Comparison of ENCODE assay signal across 1 cellular context in the genomic region with DNA sequence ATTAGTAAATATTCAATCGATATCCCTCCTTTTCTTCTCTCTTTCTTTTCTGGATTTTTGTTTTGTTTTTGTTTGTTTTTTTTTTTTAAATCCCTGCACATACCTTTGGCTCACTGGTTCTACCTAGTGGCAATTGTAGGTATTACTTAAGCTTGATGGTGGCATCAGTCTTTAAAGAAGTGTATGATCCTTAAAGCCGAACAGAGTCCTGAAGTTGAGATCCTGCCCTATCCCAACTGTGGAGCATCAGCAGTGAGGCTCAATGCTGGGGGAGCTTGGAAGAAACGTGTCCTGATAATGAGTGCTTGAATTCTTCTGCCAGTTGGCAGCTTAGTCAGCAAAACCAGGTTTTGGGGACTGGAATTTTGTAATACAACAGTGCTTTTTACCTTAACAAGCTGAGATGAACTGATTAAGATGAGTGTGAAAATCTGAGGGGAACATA.
TF ChIP-seq lines count a peak whose summit lies in the region.

No MANE protein-coding gene starts in this region.

TF ChIP-seq in H1, 55 proteins besides CTCF, POLR2A, EP300 and RAD21:
- TF ChIP-seq SP4 (IDR thresholded peaks at IDR 0.05; ENCODE audit: low read length) (no peak), TEAD4 (IDR thresholded peaks at IDR 0.05; ENCODE audit: low read depth, low read length) (peak; percentile 46; the same call in 1 of the 2 replicates)
